ENCODE assay signal across 8 cellular contexts in the genomic region with DNA sequence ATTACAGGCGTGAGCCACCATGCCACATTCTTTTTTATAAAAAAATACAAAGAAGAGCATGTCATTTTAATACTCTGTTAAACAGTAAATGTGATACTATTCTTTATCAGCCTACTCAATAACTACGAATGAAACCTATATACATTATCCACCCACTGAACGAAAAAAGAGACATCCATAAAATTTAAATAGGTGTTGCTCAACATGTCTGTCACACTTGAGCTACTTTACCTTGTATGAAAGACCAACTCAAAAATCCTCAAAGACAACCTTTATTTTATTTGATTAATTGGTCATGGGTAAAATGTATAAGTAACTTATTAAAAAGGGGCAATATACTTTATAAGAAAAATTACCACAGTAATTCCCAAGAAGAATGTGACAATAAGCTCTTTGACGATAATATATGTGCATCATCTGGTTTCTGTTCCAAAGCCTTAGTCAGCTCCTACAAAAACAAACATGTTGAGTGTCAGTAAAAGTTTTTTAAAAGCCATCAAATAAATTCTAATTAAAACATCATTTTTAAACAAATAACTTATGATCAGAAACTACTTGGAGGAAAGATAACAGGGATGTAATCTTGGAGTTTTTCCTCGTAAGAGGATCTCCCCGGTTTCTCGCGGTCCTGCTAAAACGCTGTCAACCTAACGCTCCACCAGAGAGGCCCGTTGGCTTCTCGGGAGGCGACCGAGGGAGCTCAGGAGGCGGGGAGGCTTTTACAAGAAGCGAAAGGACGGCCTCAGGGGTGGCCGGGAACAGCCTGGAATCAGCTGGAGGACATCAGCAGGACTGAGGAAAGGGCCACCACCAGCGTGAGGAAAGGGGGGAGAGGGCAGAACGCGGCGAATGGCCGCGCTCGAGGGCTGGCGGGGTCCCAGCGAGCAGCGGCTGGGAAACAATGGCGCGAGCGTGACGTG. TPM values are rescaled to one million over a fixed set of nuclear protein-coding genes. Genes with fewer than 3 reads are reported as not detected.
DNase-seq lines count a peak whose midpoint lies in the region; ATAC-seq and TF ChIP-seq lines count a peak whose summit lies in the region.

No MANE protein-coding gene starts in this region.

- H3K4me1 ChIP-seq in SJCRH30 = peaks cover 3% of the 10 kb centered on the region; the same call in 1 of the 2 replicates
- H3K4me1 ChIP-seq in neutrophil (ENCODE audit: control insufficient read depth in 1 of 2, insufficient read depth in 1 of 2, low read depth in 1 of 2, low read length in 1 of 2) = no peaks in the 10 kb centered on the region
- H3K4me1 ChIP-seq in uterus = no peaks in the 10 kb centered on the region

- intact Hi-C loops in Right ventricle myocardium inferior (cut with DNase I) (loop anchor here (2.0 to 10.0 kb wide), 3 partner anchors 108 to 216 kb away; a partner anchor contains a TSS), uterus (cut with DNase I; ENCODE audit: low total_unique reads) (no loop called here)

- TF ChIP-seq POLR2A in uterus (IDR thresholded peaks at IDR 0.05) = no peak

- H3K27ac ChIP-seq in SJCRH30 = peak overlapping the region; percentile 81
- no peak overlapping the region for H3K27ac ChIP-seq in neutrophil
- H3K27ac ChIP-seq in uterus = peak overlapping the region; percentile 80 to 93

- peak overlapping the region; percentile 61 for H3K4me3 ChIP-seq in SJCRH30
- H3K4me3 ChIP-seq in neutrophil (ENCODE audit: low read depth in 1 of 2, low read length in 1 of 2) = peak overlapping the region; percentile 58 to 62
- peak overlapping the region; percentile 46 to 68 for H3K4me3 ChIP-seq in uterus

- DNase-seq in GM04504 (ENCODE audit: low read depth) = peak; percentile 47
- peak; percentile 28 for DNase-seq in HuH-7 (ENCODE audit: low spot score)
- DNase-seq in SJCRH30 = peak; percentile 76 to 77
- DNase-seq in amniotic epithelial cell (ENCODE audit: low read depth) = peak; percentile 57
- DNase-seq in Right ventricle myocardium inferior (ENCODE audit: missing footprints) = peak; percentile 85
- peak; percentile 37 to 47 for DNase-seq in uterus

- TF ChIP-seq CTCF in neutrophil (IDR thresholded peaks at IDR 0.05) (no peak), uterus (IDR thresholded peaks at IDR 0.05) (peak in 1 of 4 experiments; percentile 6)

- no peaks in the 10 kb centered on the region for H3K9me3 ChIP-seq in SJCRH30 (replicated peaks)
- H3K9me3 ChIP-seq in neutrophil = no peaks in the 10 kb centered on the region
- H3K9me3 ChIP-seq in uterus = no peaks in the 10 kb centered on the region

- H3K36me3 ChIP-seq in SJCRH30 (no peaks in the 10 kb centered on the region), neutrophil (no peaks in the 10 kb centered on the region), uterus (no peaks in the 10 kb centered on the region)

- peak; percentile 95 for ATAC-seq in Right ventricle myocardium inferior
- ATAC-seq in GM21526 (IDR thresholded peaks at IDR 0.05; ENCODE audit: low FRiP score, unreplicated experiment) = no peak

- H3K27me3 ChIP-seq in SJCRH30 (no peaks in the 10 kb centered on the region), neutrophil (no peaks in the 10 kb centered on the region), uterus (no peaks in the 10 kb centered on the region)

RNA-seq across cellular contexts. Expression of a gene that starts 13.5 kb away (rescaled TPM):
- total RNA-seq in SJCRH30 (2014; rRNA removed; shearing (Covaris generic)) = 13.3 and 23.4 TPM in 2 replicates
- total RNA-seq in Right ventricle myocardium inferior (not detected), uterus (under 1 TPM in 1 of 4 donors, not detected in 3; 0.28 TPM)

RNA-seq across cellular contexts. Expression of a gene that starts 36.8 kb away (rescaled TPM):
- 27.5 and 29.3 TPM in 2 replicates for total RNA-seq in SJCRH30 (2014; rRNA removed; shearing (Covaris generic))
- total RNA-seq in Right ventricle myocardium inferior = 13.0 TPM
- total RNA-seq in uterus = 10 to 100 TPM in 2 of 4 donors, 1 to 10 TPM in 2; 7.9 to 35.4 (median 15.8) TPM

Comparison
In these comparisons a context has a peak if more than half of its experiments do, and no peak if none do; other contexts are left out.
1. DNase-seq: peak in every context shown above with its lines; median percentile 85 in Right ventricle myocardium inferior; 76 in SJCRH30; 57 in amniotic epithelial cell; 47 in GM04504; 42 in uterus; 28 in HuH-7.
2. RNA of a gene that starts 13.5 kb away (total RNA-seq): 13.3 to 23.4 TPM in SJCRH30; not detected in Right ventricle myocardium inferior (single experiment) and 0.28 TPM in uterus; every median in the first group is over 10 times any median in the second.
3. Peak in every context shown above with its lines, with median percentiles within 50 percentile points of each other: H3K4me3 ChIP-seq.